ENCODE assay signal across 23 cellular contexts in the genomic region with DNA sequence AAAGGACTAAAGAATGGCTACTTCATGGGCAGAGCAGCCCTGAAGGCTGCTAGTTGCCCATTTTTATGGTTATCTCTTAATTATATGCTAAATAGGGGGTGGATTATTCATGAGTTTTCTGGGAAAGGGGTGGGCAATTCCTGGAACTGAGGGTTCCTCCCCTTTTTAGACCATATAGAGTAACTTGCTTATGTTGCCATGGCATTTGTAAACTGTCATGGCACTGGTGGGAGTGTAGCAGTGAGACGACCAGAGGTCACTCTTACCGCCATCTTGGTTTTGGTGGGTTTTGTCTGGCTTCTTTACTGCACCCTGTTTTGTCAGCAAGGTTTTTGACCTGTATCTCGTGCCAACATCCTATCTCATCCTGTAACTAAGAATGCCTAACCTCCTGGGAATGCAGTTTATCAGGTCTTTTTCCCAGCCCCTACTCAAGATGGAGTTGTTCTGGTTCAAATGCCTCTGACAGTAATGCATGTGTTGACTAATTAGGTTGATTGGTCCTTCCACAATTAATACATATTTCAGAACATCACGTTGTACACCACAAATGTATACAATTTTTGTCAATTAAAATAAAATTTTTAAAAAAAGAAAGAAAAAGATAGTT.
"Had no signal": no experiment of that assay in that cellular context is flagged by ENCODE, and none has a peak within 500 bp of the region (broad histone marks: within the 10 kb centered on the region; RNA-seq: fewer than 3 reads in every experiment).

No MANE protein-coding gene starts in this region.

- H3K36me3 ChIP-seq: gastrocnemius medialis, lower lobe of right lung, right lobe of liver, thoracic aorta, transverse colon had no signal

- H3K9ac ChIP-seq: parathyroid adenoma had no signal

- ATAC-seq: gastrocnemius medialis; left ventricle myocardium superior; lower lobe of right lung; mucosa of descending colon; natural killer cell treated with Interleukin-12 subunit alpha and Interleukin-12 subunit beta and Interleukin-15 and Interleukin-18, amount 100 ng/mL, for 72 hours; right lobe of liver; stimulated activated memory B cell treated with anti-CD40 and anti-IgM and Interleukin-4, amounts not matched to agents 10 μg/mL and 1 μg/mL and 100 μg/mL, for 72 hours; stimulated activated naive CD8-positive, alpha-beta T cell treated with anti-CD3 and anti-CD28 coated beads, Interleukin-15, Interleukin-2, amounts not matched to agents 100 U/mL and 50 U/mL, for 24 hours had no signal

- H3K27me3 ChIP-seq: gastrocnemius medialis, right lobe of liver, transverse colon had no signal

- H3K27ac Mint-ChIP-seq: mesothelial cell of epicardium; naive B cell; natural killer cell treated with Interleukin-12 subunit alpha and Interleukin-12 subunit beta and Interleukin-15 and Interleukin-18, amount 100 ng/mL, for 72 hours; progenitor cell of endocrine pancreas; stimulated activated memory B cell treated with anti-CD40 and anti-IgM and Interleukin-4, amounts not matched to agents 10 μg/mL and 1 μg/mL and 100 μg/mL, for 72 hours had no signal

- H3K79me2 ChIP-seq: parathyroid adenoma had no signal

- H3K9me3 Mint-ChIP-seq: natural killer cell treated with Interleukin-12 subunit alpha and Interleukin-12 subunit beta and Interleukin-15 and Interleukin-18, amount 100 ng/mL, for 72 hours; stimulated activated memory B cell treated with anti-CD40 and anti-IgM and Interleukin-4, amounts not matched to agents 10 μg/mL and 1 μg/mL and 100 μg/mL, for 72 hours had no signal

- H3K27ac ChIP-seq: coronary artery, gastrocnemius medialis, lower lobe of right lung, parathyroid adenoma, right lobe of liver, thoracic aorta, transverse colon had no signal

- H3K9me3 ChIP-seq: gastrocnemius medialis, lower lobe of right lung, mucosa of descending colon, right lobe of liver, thoracic aorta, transverse colon had no signal

- H3K4me3 ChIP-seq: coronary artery, gastrocnemius medialis, lower lobe of right lung, mucosa of descending colon, right lobe of liver, smooth muscle cell, thoracic aorta, transverse colon had no signal

- H3K4me1 ChIP-seq: gastrocnemius medialis, lower lobe of right lung, parathyroid adenoma, right lobe of liver, transverse colon had no signal

- H3K4me1 Mint-ChIP-seq: neural crest cell; stimulated activated memory B cell treated with anti-CD40 and anti-IgM and Interleukin-4, amounts not matched to agents 10 μg/mL and 1 μg/mL and 100 μg/mL, for 72 hours had no signal

- H3K36me3 Mint-ChIP-seq: mesothelial cell of epicardium; natural killer cell treated with Interleukin-12 subunit alpha and Interleukin-12 subunit beta and Interleukin-15 and Interleukin-18, amount 100 ng/mL, for 72 hours; stimulated activated memory B cell treated with anti-CD40 and anti-IgM and Interleukin-4, amounts not matched to agents 10 μg/mL and 1 μg/mL and 100 μg/mL, for 72 hours had no signal

- H3K27me3 Mint-ChIP-seq: naive B cell; progenitor cell of endocrine pancreas; stimulated activated memory B cell treated with anti-CD40 and anti-IgM and Interleukin-4, amounts not matched to agents 10 μg/mL and 1 μg/mL and 100 μg/mL, for 72 hours had no signal

- H3K4me3 Mint-ChIP-seq: mesothelial cell of epicardium; naive B cell; natural killer cell treated with Interleukin-12 subunit alpha and Interleukin-12 subunit beta and Interleukin-15 and Interleukin-18, amount 100 ng/mL, for 72 hours; neural crest cell; stimulated activated memory B cell treated with anti-CD40 and anti-IgM and Interleukin-4, amounts not matched to agents 10 μg/mL and 1 μg/mL and 100 μg/mL, for 72 hours had no signal

- H2AFZ ChIP-seq: parathyroid adenoma had no signal

- H3K4me2 ChIP-seq: smooth muscle cell had no signal

- DNase-seq: dermis blood vessel endothelial cell; effector memory CD4-positive, alpha-beta T cell; gastrocnemius medialis; head of caudate nucleus; left ventricle myocardium superior; lower lobe of right lung; mucosa of descending colon; naive B cell; right lobe of liver; stimulated activated CD4-positive, alpha-beta T cell treated with anti-CD3 and anti-CD28 coated beads, Interleukin-12 subunit alpha, Interleukin-12 subunit beta, amount 100 ng/mL, for 4 hours; stimulated activated CD4-positive, alpha-beta T cell treated with anti-CD3 and anti-CD28 coated beads, Interleukin-1b, Interleukin-23, amount 100 ng/mL, for 48 hours; stimulated activated CD4-positive, alpha-beta T cell treated with anti-CD3 and anti-CD28 coated beads, Interleukin-4, amount 100 ng/mL, for 24 hours; stimulated activated naive CD8-positive, alpha-beta T cell treated with anti-CD3 and anti-CD28 coated beads, Interleukin-15, Interleukin-2, amounts not matched to agents 100 U/mL and 50 U/mL, for 24 hours; transverse colon had no signal
